In the genomic region with DNA sequence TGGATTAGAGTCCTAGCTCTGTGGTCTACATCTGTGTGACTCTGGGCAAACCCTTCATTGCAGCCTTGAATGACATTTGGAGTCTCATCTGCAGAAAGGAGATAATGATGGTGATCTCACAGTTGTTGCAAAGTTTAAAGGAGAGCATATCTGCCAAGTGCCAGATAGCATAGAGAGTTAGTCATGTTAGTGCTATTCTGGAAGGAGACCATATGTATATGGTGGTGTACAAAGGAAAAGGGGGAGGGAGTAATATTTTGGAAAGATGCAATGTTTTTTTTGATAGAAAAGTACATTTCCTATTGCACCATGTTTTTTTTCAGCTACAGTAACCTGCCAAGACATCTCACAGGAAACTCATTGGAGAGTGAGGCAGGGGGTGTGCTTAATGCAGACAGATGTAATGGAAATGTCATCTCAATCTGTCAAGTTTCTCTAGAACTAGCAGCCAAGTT, we compare ENCODE assay signal across 28 cellular contexts.
A peak's percentile ranks its signal among the peaks of the same experiment; 100 is the strongest.
DNase-seq lines count a peak whose midpoint lies in the region; ATAC-seq, FAIRE-seq and TF ChIP-seq lines count a peak whose summit lies in the region.
"Had no signal": no experiment of that assay in that cellular context is flagged by ENCODE, and none has a peak within 500 bp of the region (broad histone marks: within the 10 kb centered on the region; RNA-seq: fewer than 3 reads in every experiment).

No MANE protein-coding gene starts in this region.

- H3K27ac ChIP-seq in PC-3 (ENCODE audit: low read length) (no peak overlapping the region), fibroblast of lung (ENCODE audit: insufficient read depth, low read length) (no peak overlapping the region), small intestine (ENCODE audit: low read depth in 1 of 2, low read length in 1 of 2) (no peak overlapping the region)
- H3K27ac ChIP-seq: breast epithelium, foreskin keratinocyte, left lung, parathyroid adenoma, PC-9, suprapubic skin, uterus had no signal

- H3K36me3 ChIP-seq in PC-3 (ENCODE audit: low read depth, low read length) (no peaks in the 10 kb centered on the region), fibroblast of lung (ENCODE audit: control insufficient read depth, insufficient read depth, low read length) (no peaks in the 10 kb centered on the region), small intestine (ENCODE audit: control insufficient read depth in 2 of 2, insufficient read depth in 2 of 2, low read length in 2 of 2) (no peaks in the 10 kb centered on the region)
- H3K36me3 ChIP-seq: breast epithelium, left lung, uterus had no signal

- no peak overlapping the region for H2AFZ ChIP-seq in PC-3 (ENCODE audit: low read length)
- no peak overlapping the region for H2AFZ ChIP-seq in fibroblast of lung (ENCODE audit: low read length)
- H2AFZ ChIP-seq: parathyroid adenoma, PC-9 had no signal

- H3K9ac ChIP-seq in PC-3 (ENCODE audit: low read length) (no peak overlapping the region), fibroblast of lung (ENCODE audit: insufficient read depth, low read length) (no peak overlapping the region)
- H3K9ac ChIP-seq: parathyroid adenoma had no signal

- no peaks in the 10 kb centered on the region for H3K79me2 ChIP-seq in PC-3 (ENCODE audit: low read length)
- H3K79me2 ChIP-seq in fibroblast of lung (ENCODE audit: control insufficient read depth, insufficient read depth, low read length) = no peaks in the 10 kb centered on the region
- H3K79me2 ChIP-seq: parathyroid adenoma had no signal

- POLR2A ChIA-PET in PC-3 (lab: Charles Lee; ENCODE audit: unreplicated experiment) = no interaction called here
- POLR2A ChIA-PET in activated CD8-positive, alpha-beta T cell treated with anti-CD3 and anti-CD28 coated beads, Interleukin-2, amount 10 ng/mL, durations not matched to agents 7 days and 5 days (lab: Charles Lee) = no interaction called here

- no peak for TF ChIP-seq CTCF in PC-3 (conservative IDR thresholded peaks at IDR 0.05; ENCODE audit: low read depth, low read length)
- no peak for TF ChIP-seq CTCF in fibroblast of lung (conservative IDR thresholded peaks at IDR 0.05 in 1 of 2, IDR thresholded peaks at IDR 0.05 in 1 of 2; ENCODE audit: low read depth in 1 of 2, low read length in 2 of 2)

- DNase-seq in GM03348 (ENCODE audit: low spot score) (peak; percentile 65), PC-3 (no peak), fibroblast of lung (ENCODE audit: low read depth in 2 of 2) (peak; percentile 49 to 66), skeletal muscle cell (ENCODE audit: low read depth) (peak; percentile 31), small intestine (no peak), NCI-H146 treated with DMSO at 0.1 percent for 48 hours (lab: John Stamatoyannopoulos, UW; ENCODE audit: unreplicated experiment) (no peak)
- no peak for DNase-seq in activated CD8-positive, alpha-beta T cell treated with anti-CD3 and anti-CD28 coated beads, Interleukin-2, amount 10 ng/mL, durations not matched to agents 7 days and 5 days
- DNase-seq: activated CD8-positive, alpha-beta memory T cell treated with anti-CD3 and anti-CD28 coated beads, Interleukin-2, amount 50 U/mL, for 48 hours; activated effector memory CD4-positive, alpha-beta T cell treated with Interleukin-2 at 50 U/mL for 16 hours; AML-193; CD8-positive, alpha-beta memory T cell; cortex of kidney; DMS53; endodermal cell; foreskin keratinocyte; left lung; NCI-H2081 treated with DMSO at 0.1 percent for 48 hours; PC-9; right cardiac atrium; uterus had no signal

- H3K4me2 ChIP-seq in PC-3 (ENCODE audit: low read length) = no peak overlapping the region
- H3K4me2 ChIP-seq in fibroblast of lung (ENCODE audit: extremely low read depth, insufficient read depth, low read length) = no peak overlapping the region
- H3K4me2 ChIP-seq: PC-9 had no signal

- H3K4me3 ChIP-seq in PC-3 (ENCODE audit: low read length) (no peak overlapping the region), fibroblast of lung (replicated peaks in 1 of 4; ENCODE audit: control extremely low read depth in 1 of 4, insufficient read depth in 1 of 4, low read depth in 3 of 4, low read length in 4 of 4) (no peak overlapping the region), skeletal muscle cell (ENCODE audit: low read depth, low read length) (no peak overlapping the region), small intestine (ENCODE audit: low read depth in 1 of 2, low read length in 2 of 2) (no peak overlapping the region)
- H3K4me3 ChIP-seq: breast epithelium, left lung, PC-9, suprapubic skin, uterus had no signal

- CTCF ChIA-PET in PC-3 (lab: Charles Lee) = no interaction called here
- CTCF ChIA-PET in activated CD8-positive, alpha-beta T cell treated with anti-CD3 and anti-CD28 coated beads, Interleukin-2, amount 10 ng/mL, durations not matched to agents 7 days and 5 days (lab: Charles Lee) = no interaction called here

- no peaks in the 10 kb centered on the region for H3K9me3 Mint-ChIP-seq in activated CD8-positive, alpha-beta T cell treated with anti-CD3 and anti-CD28 coated beads, Interleukin-2, amount 10 ng/mL, durations not matched to agents 7 days and 5 days (ENCODE audit: insufficient read depth)
- H3K9me3 Mint-ChIP-seq: CD8-positive, alpha-beta memory T cell; endodermal cell; mesothelial cell of epicardium; natural killer cell treated with Interleukin-12 subunit alpha and Interleukin-12 subunit beta and Interleukin-15 and Interleukin-18, amount 100 ng/mL, for 72 hours; T-helper 1 cell treated with Interleukin-12 subunit alpha and Interleukin-12 subunit beta and Interleukin-4 antibody, amounts not matched to agents 30 μg/mL and 1 μg/mL, for 36 hours had no signal

- H3K4me1 ChIP-seq in PC-3 (ENCODE audit: insufficient read depth, low read length) (peaks cover 10% of the 10 kb centered on the region), fibroblast of lung (ENCODE audit: control insufficient read depth, extremely low read depth, insufficient read depth, low read length) (peaks cover 2% of the 10 kb centered on the region), small intestine (ENCODE audit: control insufficient read depth in 2 of 2, insufficient read depth in 1 of 2, low read depth in 1 of 2, low read length in 1 of 2) (no peaks in the 10 kb centered on the region)
- H3K4me1 ChIP-seq: breast epithelium, left lung, parathyroid adenoma, suprapubic skin, uterus had no signal

- ATAC-seq in PC-3 = peak; percentile 56
- no peak for ATAC-seq in activated CD8-positive, alpha-beta T cell treated with anti-CD3 and anti-CD28 coated beads, Interleukin-2, amount 10 ng/mL, durations not matched to agents 7 days and 5 days
- ATAC-seq: foreskin keratinocyte; HepG2; left lung; natural killer cell treated with Interleukin-12 subunit alpha and Interleukin-12 subunit beta and Interleukin-15 and Interleukin-18, amount 100 ng/mL, for 72 hours; right cardiac atrium had no signal

- no peaks in the 10 kb centered on the region for H3K36me3 Mint-ChIP-seq in activated CD8-positive, alpha-beta T cell treated with anti-CD3 and anti-CD28 coated beads, Interleukin-2, amount 10 ng/mL, durations not matched to agents 7 days and 5 days (ENCODE audit: low read depth)
- H3K36me3 Mint-ChIP-seq: CD8-positive, alpha-beta memory T cell; natural killer cell treated with Interleukin-12 subunit alpha and Interleukin-12 subunit beta and Interleukin-15 and Interleukin-18, amount 100 ng/mL, for 72 hours had no signal

- FAIRE-seq in small intestine (lab: Jason Lieb, UNC) = no peak
- FAIRE-seq: GM12892, HepG2 had no signal

- H4K20me1 ChIP-seq in PC-3 (ENCODE audit: low read length) (no peaks in the 10 kb centered on the region), fibroblast of lung (ENCODE audit: control insufficient read depth, extremely low read depth, insufficient read depth, low read length) (no peaks in the 10 kb centered on the region)

- H3K27me3 Mint-ChIP-seq in activated CD8-positive, alpha-beta T cell treated with anti-CD3 and anti-CD28 coated beads, Interleukin-2, amount 10 ng/mL, durations not matched to agents 7 days and 5 days (ENCODE audit: low read depth) = no peaks in the 10 kb centered on the region

- H3K9me3 ChIP-seq in PC-3 (ENCODE audit: low read length) (no peaks in the 10 kb centered on the region), fibroblast of lung (ENCODE audit: control insufficient read depth, insufficient read depth, low read depth, low read length) (no peaks in the 10 kb centered on the region), small intestine (ENCODE audit: control insufficient read depth, low read depth) (no peaks in the 10 kb centered on the region)
- H3K9me3 ChIP-seq: breast epithelium, left lung, suprapubic skin, uterus had no signal

- no peak overlapping the region for H3K4me3 Mint-ChIP-seq in activated CD8-positive, alpha-beta T cell treated with anti-CD3 and anti-CD28 coated beads, Interleukin-2, amount 10 ng/mL, durations not matched to agents 7 days and 5 days
- H3K4me3 Mint-ChIP-seq: CD8-positive, alpha-beta memory T cell; endodermal cell; mesothelial cell of epicardium; natural killer cell treated with Interleukin-12 subunit alpha and Interleukin-12 subunit beta and Interleukin-15 and Interleukin-18, amount 100 ng/mL, for 72 hours; T-helper 1 cell treated with Interleukin-12 subunit alpha and Interleukin-12 subunit beta and Interleukin-4 antibody, amounts not matched to agents 30 μg/mL and 1 μg/mL, for 36 hours had no signal

- no peak overlapping the region for H3K27ac Mint-ChIP-seq in activated CD8-positive, alpha-beta T cell treated with anti-CD3 and anti-CD28 coated beads, Interleukin-2, amount 10 ng/mL, durations not matched to agents 7 days and 5 days
- H3K27ac Mint-ChIP-seq: CD8-positive, alpha-beta memory T cell; endodermal cell; natural killer cell treated with Interleukin-12 subunit alpha and Interleukin-12 subunit beta and Interleukin-15 and Interleukin-18, amount 100 ng/mL, for 72 hours; T-helper 1 cell treated with Interleukin-12 subunit alpha and Interleukin-12 subunit beta and Interleukin-4 antibody, amounts not matched to agents 30 μg/mL and 1 μg/mL, for 36 hours had no signal

- H3F3A ChIP-seq in PC-3 (ENCODE audit: low read length, unreplicated experiment) = no peaks in the 10 kb centered on the region

- H3K4me1 Mint-ChIP-seq in activated CD8-positive, alpha-beta T cell treated with anti-CD3 and anti-CD28 coated beads, Interleukin-2, amount 10 ng/mL, durations not matched to agents 7 days and 5 days (ENCODE audit: low read depth) = no peaks in the 10 kb centered on the region
- H3K4me1 Mint-ChIP-seq: CD8-positive, alpha-beta memory T cell; endodermal cell had no signal

- intact Hi-C loops in PC-3 (cut with micrococcal nuclease) = no loop called here

- H3K27me3 ChIP-seq in PC-3 (ENCODE audit: low read length) (no peaks in the 10 kb centered on the region), fibroblast of lung (ENCODE audit: control insufficient read depth, insufficient read depth, low read length) (no peaks in the 10 kb centered on the region), small intestine (ENCODE audit: control insufficient read depth in 2 of 2, insufficient read depth in 2 of 2, low read length in 2 of 2) (no peaks in the 10 kb centered on the region)
- H3K27me3 ChIP-seq: breast epithelium, foreskin keratinocyte, left lung, suprapubic skin, uterus had no signal

- no TSS peak for BruUV-seq in PC-3 (replicated peaks; lab: Mats Ljungman, UMichigan)

- no peaks in the 10 kb centered on the region for H3K9me2 ChIP-seq in PC-3 (replicated peaks; ENCODE audit: low read length)

Comparison
In these comparisons a context has a peak if more than half of its experiments do, and no peak if none do; other contexts are left out.
1. DNase-seq: peak in GM03348 (single experiment), fibroblast of lung (2 of 2) and skeletal muscle cell (single experiment); none in PC-3 (single experiment), small intestine (single experiment), activated CD8-positive, alpha-beta T cell treated with anti-CD3 and anti-CD28 coated beads, Interleukin-2, amount 10 ng/mL, durations not matched to agents 7 days and 5 days (single experiment) and NCI-H146 treated with DMSO at 0.1 percent for 48 hours (single experiment).